8 cellular contexts compared by ENCODE assay signal in the genomic region with DNA sequence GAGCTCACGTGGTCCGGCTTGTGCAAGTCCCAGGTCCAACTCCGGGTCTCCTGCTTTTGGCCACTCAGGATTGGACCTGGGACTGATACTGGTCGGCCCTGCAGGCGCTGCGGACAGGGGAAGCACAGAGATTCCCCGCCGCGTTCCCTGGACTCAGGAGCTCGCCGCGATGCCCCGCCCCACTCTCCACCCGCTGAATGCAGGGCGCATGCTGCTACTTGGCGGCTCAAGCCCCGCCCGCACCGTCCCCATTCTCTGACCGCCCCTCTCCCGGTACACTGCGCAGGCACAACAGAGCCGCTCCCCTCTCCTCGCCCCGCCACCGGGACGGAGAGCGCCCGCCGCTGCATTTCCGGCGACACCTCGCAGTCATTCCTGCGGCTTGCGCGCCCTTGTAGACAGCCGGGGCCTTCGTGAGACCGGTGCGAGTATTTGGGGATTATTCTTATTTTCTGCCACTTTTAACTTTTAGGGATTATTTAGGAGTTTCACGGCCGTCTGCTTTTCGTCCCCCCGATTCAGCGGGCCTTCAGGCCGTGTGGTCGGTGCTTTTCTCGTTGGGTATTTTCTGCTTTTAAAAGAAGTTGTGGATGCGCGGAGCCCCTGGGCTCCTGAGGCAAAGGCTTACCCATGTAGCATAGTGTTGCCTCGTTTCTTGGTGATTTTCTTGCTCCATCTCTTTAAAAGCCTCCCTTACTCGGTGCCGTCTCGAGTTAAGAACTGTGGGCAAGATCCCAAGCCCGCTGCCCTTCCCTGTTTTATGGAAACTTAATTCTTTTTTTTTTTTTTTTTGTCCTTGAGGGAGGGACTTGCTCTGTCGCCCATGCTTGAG. TPM values are rescaled to one million over a fixed set of nuclear protein-coding genes. Genes with fewer than 3 reads are reported as not detected.
DNase-seq lines count a peak whose midpoint lies in the region; ATAC-seq, FAIRE-seq and TF ChIP-seq lines count a peak whose summit lies in the region.

A gene (plus strand): TSS at position 251 of the 832 bp plus-strand sequence. CDS start 1,544 bp downstream, outside the sequence.

- peak; percentile 96 for FAIRE-seq in endothelial cell of umbilical vein (lab: Jason Lieb, UNC)

- dilution Hi-C loops in endothelial cell of umbilical vein (cut with MboI; ENCODE audit: extremely low pct_ligation_motif_present, low sequenced_read_pairs), result no loop called here

- H4K20me1 ChIP-seq in OCI-LY3 (ENCODE audit: insufficient read depth, low read length) (no peaks in the 10 kb centered on the region), endothelial cell of umbilical vein (replicated peaks; ENCODE audit: control insufficient read depth, extremely low read depth, insufficient read depth, low read length) (no peaks in the 10 kb centered on the region)

- no peak for TF ChIP-seq CTCF in OCI-LY3 (IDR thresholded peaks at IDR 0.05; ENCODE audit: low read depth, low read length)
- no peak for TF ChIP-seq CTCF in endothelial cell of umbilical vein (IDR thresholded peaks at IDR 0.05; ENCODE audit: extremely low read depth in 1 of 2, insufficient read depth in 1 of 2, low read depth in 1 of 2, low read length in 2 of 2)

- 0 out of 2 replicates have a peak, but pooled peaks cover 3% of the 10 kb centered on the region for H3K79me2 ChIP-seq in OCI-LY3 (ENCODE audit: low read length)
- H3K79me2 ChIP-seq in endothelial cell of umbilical vein (ENCODE audit: control insufficient read depth, insufficient read depth, low read length), result no peaks in the 10 kb centered on the region

- H3K4me2 ChIP-seq in OCI-LY3 (ENCODE audit: low read length) (peak within 1 kb of the TSS; percentile 80), endothelial cell of umbilical vein (ENCODE audit: insufficient read depth, low read length) (peak within 1 kb of the TSS; percentile 95)

- H3K36me3 ChIP-seq in HUES6 (ENCODE audit: control insufficient read depth, insufficient read depth, low read length) (peaks cover 34% of the 10 kb centered on the region), OCI-LY3 (replicated peaks; ENCODE audit: low read depth, low read length) (no peaks in the 10 kb centered on the region), endothelial cell of umbilical vein (ENCODE audit: control insufficient read depth in 2 of 2, extremely low read depth in 1 of 2, insufficient read depth in 2 of 2, low read length in 2 of 2) (no peaks in the 10 kb centered on the region)

- intact Hi-C loops in endothelial cell of umbilical vein (cut with micrococcal nuclease), result loop anchor here (1.0 to 10.0 kb wide), 6 partner anchors 11 to 372 kb away; a partner anchor contains a TSS

- no peaks in the 10 kb centered on the region for H3K9me1 ChIP-seq in endothelial cell of umbilical vein (replicated peaks; ENCODE audit: control insufficient read depth, extremely low read depth, insufficient read depth, low read length)

- in situ Hi-C loops in Caki2 (cut with HindIII; ENCODE audit: low pct_unique_long_range_greater_than_20kb, low sequenced_read_pairs), result no loop called here

- peak within 1 kb of the TSS; percentile 92 for H3K9ac ChIP-seq in HUES6 (ENCODE audit: low read length)
- peak within 1 kb of the TSS; percentile 90 for H3K9ac ChIP-seq in OCI-LY3 (ENCODE audit: low read length)
- peak within 1 kb of the TSS; percentile 90 for H3K9ac ChIP-seq in endothelial cell of umbilical vein (replicated peaks; ENCODE audit: extremely low read depth, insufficient read depth, low read length)

- H3K9me3 ChIP-seq in HUES6 (ENCODE audit: control insufficient read depth, insufficient read depth, low read depth, low read length), result peaks cover 24% of the 10 kb centered on the region
- H3K9me3 ChIP-seq in OCI-LY3 (ENCODE audit: insufficient read depth, low read length), result no peaks in the 10 kb centered on the region
- H3K9me3 ChIP-seq in endothelial cell of umbilical vein (replicated peaks; ENCODE audit: control insufficient read depth, insufficient read depth, low read length), result no peaks in the 10 kb centered on the region

- H2AFZ ChIP-seq in OCI-LY3 (ENCODE audit: low read depth, low read length) (peak within 1 kb of the TSS; percentile 97), endothelial cell of umbilical vein (ENCODE audit: low read depth, low read length) (peak within 1 kb of the TSS; percentile 96)

- peaks cover 21% of the 10 kb centered on the region; the same call in 1 of the 2 replicates for H3K4me1 ChIP-seq in HUES6 (ENCODE audit: control insufficient read depth, insufficient read depth, low read length)
- H3K4me1 ChIP-seq in OCI-LY3 (ENCODE audit: low read length), result 0 out of 2 replicates have a peak, but pooled peaks cover 4% of the 10 kb centered on the region
- peaks cover 10% of the 10 kb centered on the region for H3K4me1 ChIP-seq in endothelial cell of umbilical vein (ENCODE audit: control insufficient read depth, extremely low read depth, insufficient read depth, low read length)

- CTCF ChIA-PET in endothelial cell of umbilical vein (lab: Charles Lee), result interaction anchor here (0.6 to 4.8 kb wide), 6 partner anchors 15 to 245 kb away, joined by 3 to 21 read pairs (median 4); a partner anchor contains a TSS

- peak within 1 kb of the TSS; percentile 77 for H3K27ac ChIP-seq in HUES6 (ENCODE audit: low read depth, low read length)
- peak within 1 kb of the TSS; percentile 16; the same call in 1 of the 2 replicates for H3K27ac ChIP-seq in OCI-LY3 (ENCODE audit: low read length)
- peak within 1 kb of the TSS; percentile 83 for H3K27ac ChIP-seq in endothelial cell of umbilical vein (ENCODE audit: insufficient read depth, low read depth, low read length)

- peak; percentile 88 for TF ChIP-seq POLR2A in endothelial cell of umbilical vein (IDR thresholded peaks at IDR 0.05; ENCODE audit: low read depth, low read length)

- H3K4me3 ChIP-seq in HUES6 (ENCODE audit: low read depth, low read length) (peak within 1 kb of the TSS; percentile 97), OCI-LY3 (ENCODE audit: low read length) (peak within 1 kb of the TSS; percentile 93), endothelial cell of umbilical vein (replicated peaks in 1 of 3; ENCODE audit: insufficient read depth in 1 of 3, low read depth in 1 of 3, low read length in 3 of 3) (peak within 1 kb of the TSS; percentile 59 to 79 (median 76))

- no peaks in the 10 kb centered on the region for H3K27me3 ChIP-seq in HUES6 (ENCODE audit: control insufficient read depth, insufficient read depth, low read length)
- no peaks in the 10 kb centered on the region for H3K27me3 ChIP-seq in OCI-LY3 (ENCODE audit: low read depth, low read length)
- no peaks in the 10 kb centered on the region for H3K27me3 ChIP-seq in endothelial cell of umbilical vein (ENCODE audit: control insufficient read depth in 2 of 2, insufficient read depth in 2 of 2, low read length in 2 of 2)

- POLR2A ChIA-PET in endothelial cell of umbilical vein (lab: Charles Lee), result interaction anchor here (0.6 to 1.2 kb wide), 4 partner anchors 9 to 36 kb away, joined by 3 to 5 read pairs (median 4); a partner anchor contains a TSS

- TSS peak; percentile 59 for BruUV-seq in endothelial cell of umbilical vein (replicated peaks; lab: Mats Ljungman, UMichigan)

- DNase-seq in Caki2 (ENCODE audit: low read depth) (peak; percentile 98), activated T-cell treated with anti-CD3 and anti-CD28 coated beads for 1 hour (ENCODE audit: low read depth) (peak; percentile 65), endothelial cell of umbilical vein (ENCODE audit: low read depth, low spot score) (peak; percentile 98), middle frontal gyrus (ENCODE audit: extremely low spot score, low spot score) (peak; percentile 94)
- peak; percentile 89 to 91 for DNase-seq in stimulated activated CD8-positive, alpha-beta memory T cell treated with anti-CD3 and anti-CD28 coated beads, Interleukin-2, amount 100 ng/mL, for 48 hours (ENCODE audit: low read depth in 2 of 2)

- ATAC-seq in GM21423 (IDR thresholded peaks at IDR 0.05; ENCODE audit: unreplicated experiment), result peak; percentile 95

TF ChIP-seq in endothelial cell of umbilical vein, 7 proteins besides CTCF, POLR2A, EP300 and RAD21:
- TF ChIP-seq FOS (IDR thresholded peaks at IDR 0.05; ENCODE audit: borderline replicate concordance, insufficient read depth, low read length) (no peak), GATA2 (IDR thresholded peaks at IDR 0.05; ENCODE audit: insufficient read depth, insufficient read length, low read depth, low read length) (no peak), MYC (IDR thresholded peaks at IDR 0.05; ENCODE audit: low read depth, low read length) (no peak), POLR2AphosphoS5 (IDR thresholded peaks at IDR 0.05; ENCODE audit: insufficient read depth, low read depth, low read length) (peak; percentile 79), JUN (IDR thresholded peaks at IDR 0.05; ENCODE audit: borderline replicate concordance, insufficient read depth, insufficient read length, low read depth) (no peak), EZH2 (IDR thresholded peaks at IDR 0.05; ENCODE audit: borderline replicate concordance, low read depth, low read length, severe bottlenecking) (no peak)
- TF ChIP-seq, protein P1, sequence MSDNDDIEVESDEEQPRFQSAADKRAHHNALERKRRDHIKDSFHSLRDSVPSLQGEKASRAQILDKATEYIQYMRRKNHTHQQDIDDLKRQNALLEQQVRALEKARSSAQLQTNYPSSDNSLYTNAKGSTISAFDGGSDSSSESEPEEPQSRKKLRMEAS (IDR thresholded peaks at IDR 0.05; ENCODE audit: insufficient read depth, insufficient read length), result peak; percentile 13

RNA-seq across cellular contexts. Expression of the gene that starts here (rescaled TPM):
- total RNA-seq in Caki2 (2014; rRNA removed; shearing (Covaris generic); ENCODE audit: low replicate concordance), result 225 and 237 TPM in 2 replicates
- 68.0 and 89.3 TPM in 2 replicates for total RNA-seq in endothelial cell of umbilical vein
- 137 and 146 TPM in 2 replicates for polyA plus RNA-seq in endothelial cell of umbilical vein
- 136 and 157 TPM in 2 replicates for polyA plus RNA-seq in endothelial cell of umbilical vein (2011; cell fraction: cytosol; rRNA removed)
- 55.0 and 57.8 TPM in 2 replicates for polyA plus RNA-seq in endothelial cell of umbilical vein (2011; cell fraction: nucleus; rRNA removed)
- 95.5 and 108 TPM in 2 replicates for polyA plus RNA-seq in endothelial cell of umbilical vein (2012)
- 80.3 and 84.5 TPM in 2 replicates for polyA minus RNA-seq in endothelial cell of umbilical vein
- polyA minus RNA-seq in endothelial cell of umbilical vein (2011; cell fraction: cytosol; rRNA and poly(A)+ RNA removed), result 52.2 TPM
- polyA minus RNA-seq in endothelial cell of umbilical vein (2011; cell fraction: nucleus; rRNA and poly(A)+ RNA removed), result 6.2 and 7.4 TPM in 2 replicates

Comparison
In these comparisons a context has a peak if more than half of its experiments do, and no peak if none do; other contexts are left out.
1. Peak in every context shown above with its lines: DNase-seq, ATAC-seq, H3K4me3 ChIP-seq and H3K27ac ChIP-seq.
2. H3K27ac ChIP-seq: peak in every context shown above with its lines; median percentile 83 in endothelial cell of umbilical vein; 77 in HUES6; 16 in OCI-LY3.